Comparison of ENCODE assay signal across 9 cellular contexts in the genomic region with DNA sequence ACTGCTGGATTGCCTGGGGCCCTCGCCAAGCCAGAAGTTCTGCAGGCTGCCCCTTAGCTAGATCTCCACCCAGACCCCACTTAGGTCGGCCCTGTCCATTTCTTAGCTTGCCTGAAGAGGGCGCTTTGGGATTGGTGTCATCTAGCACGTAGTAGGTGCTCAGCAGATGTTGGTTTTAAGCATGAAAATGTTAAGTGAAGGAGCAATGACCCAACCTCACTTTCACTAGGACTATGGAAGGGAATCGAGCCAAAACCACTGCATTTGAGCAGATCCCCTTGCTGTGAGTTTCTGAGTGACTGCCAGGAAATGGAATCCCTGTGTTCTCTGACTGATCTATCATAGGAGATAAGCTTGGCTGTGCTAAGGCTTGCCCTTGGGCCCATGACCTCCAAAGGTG.
DNase-seq lines count a peak whose midpoint lies in the region; ATAC-seq and TF ChIP-seq lines count a peak whose summit lies in the region.
"Had no signal": no experiment of that assay in that cellular context is flagged by ENCODE, and none has a peak within 500 bp of the region (broad histone marks: within the 10 kb centered on the region; RNA-seq: fewer than 3 reads in every experiment).

No MANE protein-coding gene starts in this region.

- intact Hi-C loops in activated CD8-positive, alpha-beta T cell treated with anti-CD3 and anti-CD28 coated beads for 36 hours (cut with micrococcal nuclease): no loop called here
- intact Hi-C loops in esophagus muscularis mucosa (cut with DNase I) (no loop called here), spleen (cut with DNase I; ENCODE audit: low total_unique reads) (no loop called here)
- intact Hi-C loops in activated T-helper 2 cell treated with anti-CD3 and anti-CD28 coated beads, Interferon-gamma antibody, Interleukin-2, Interleukin-4, amounts not matched to agents 10 μg/mL and 5 μg/mL and 100 μg/mL, durations not matched to agents 14 hours and 24 hours and 36 hours (cut with micrococcal nuclease): no loop called here

- peak; percentile 17 for TF ChIP-seq CTCF in activated CD8-positive, alpha-beta T cell treated with anti-CD3 and anti-CD28 coated beads for 36 hours (IDR thresholded peaks at IDR 0.05)
- peak; percentile 81 for TF ChIP-seq CTCF in OCI-LY3 (IDR thresholded peaks at IDR 0.05; ENCODE audit: low read depth, low read length)
- peak in 2 of 3 experiments; percentile 32 to 46 for TF ChIP-seq CTCF in esophagus muscularis mucosa (IDR thresholded peaks at IDR 0.05)
- TF ChIP-seq CTCF in spleen (IDR thresholded peaks at IDR 0.05 in 8 of 11, conservative IDR thresholded peaks at IDR 0.05 in 3 of 11): peak in 8 of 11 experiments; percentile 11 to 54 (median 36)

- H3K27ac ChIP-seq in OCI-LY3 (ENCODE audit: low read length): no peak overlapping the region
- H3K27ac ChIP-seq in esophagus muscularis mucosa (replicated peaks in 1 of 4): peak overlapping the region in 3 of 4 donors; percentile 13 to 63 (median 47)
- peak overlapping the region in 2 of 8 donors; percentile 49 to 63 for H3K27ac ChIP-seq in spleen

- H3K9ac ChIP-seq in OCI-LY3 (ENCODE audit: low read length): no peak overlapping the region

- H3K4me3 Mint-ChIP-seq in activated CD8-positive, alpha-beta T cell treated with anti-CD3 and anti-CD28 coated beads for 36 hours: no peak overlapping the region
- no peak overlapping the region for H3K4me3 Mint-ChIP-seq in activated CD8-positive, alpha-beta T cell treated with anti-CD3 and anti-CD28 coated beads, Interleukin-2, amount 10 ng/mL, durations not matched to agents 7 days and 5 days
- H3K4me3 Mint-ChIP-seq in activated T-helper 2 cell treated with anti-CD3 and anti-CD28 coated beads, Interferon-gamma antibody, Interleukin-2, Interleukin-4, amounts not matched to agents 10 μg/mL and 5 μg/mL and 100 μg/mL, durations not matched to agents 14 hours and 24 hours and 36 hours (ENCODE audit: low read depth): no peak overlapping the region

- H3K9me3 ChIP-seq in OCI-LY3 (ENCODE audit: insufficient read depth, low read length): no peaks in the 10 kb centered on the region
- H3K9me3 ChIP-seq in esophagus muscularis mucosa: no peaks in the 10 kb centered on the region
- no peaks in the 10 kb centered on the region for H3K9me3 ChIP-seq in spleen

- no peaks in the 10 kb centered on the region for H3K36me3 Mint-ChIP-seq in activated CD8-positive, alpha-beta T cell treated with anti-CD3 and anti-CD28 coated beads for 36 hours (ENCODE audit: low read depth)
- no peaks in the 10 kb centered on the region for H3K36me3 Mint-ChIP-seq in activated CD8-positive, alpha-beta T cell treated with anti-CD3 and anti-CD28 coated beads, Interleukin-2, amount 10 ng/mL, durations not matched to agents 7 days and 5 days (ENCODE audit: low read depth)
- H3K36me3 Mint-ChIP-seq in activated T-helper 2 cell treated with anti-CD3 and anti-CD28 coated beads, Interferon-gamma antibody, Interleukin-2, Interleukin-4, amounts not matched to agents 10 μg/mL and 5 μg/mL and 100 μg/mL, durations not matched to agents 14 hours and 24 hours and 36 hours (ENCODE audit: low read depth): no peaks in the 10 kb centered on the region

- H3K4me1 Mint-ChIP-seq in activated CD8-positive, alpha-beta T cell treated with anti-CD3 and anti-CD28 coated beads for 36 hours (ENCODE audit: low read depth): no peaks in the 10 kb centered on the region
- H3K4me1 Mint-ChIP-seq in activated CD8-positive, alpha-beta T cell treated with anti-CD3 and anti-CD28 coated beads, Interleukin-2, amount 10 ng/mL, durations not matched to agents 7 days and 5 days (ENCODE audit: low read depth): no peaks in the 10 kb centered on the region
- H3K4me1 Mint-ChIP-seq in activated T-helper 2 cell treated with anti-CD3 and anti-CD28 coated beads, Interferon-gamma antibody, Interleukin-2, Interleukin-4, amounts not matched to agents 10 μg/mL and 5 μg/mL and 100 μg/mL, durations not matched to agents 14 hours and 24 hours and 36 hours (ENCODE audit: low read depth): no peaks in the 10 kb centered on the region

- no peaks in the 10 kb centered on the region for H3K9me3 Mint-ChIP-seq in activated CD8-positive, alpha-beta T cell treated with anti-CD3 and anti-CD28 coated beads for 36 hours
- H3K9me3 Mint-ChIP-seq in activated CD8-positive, alpha-beta T cell treated with anti-CD3 and anti-CD28 coated beads, Interleukin-2, amount 10 ng/mL, durations not matched to agents 7 days and 5 days (ENCODE audit: insufficient read depth): no peaks in the 10 kb centered on the region
- H3K9me3 Mint-ChIP-seq in activated T-helper 2 cell treated with anti-CD3 and anti-CD28 coated beads, Interferon-gamma antibody, Interleukin-2, Interleukin-4, amounts not matched to agents 10 μg/mL and 5 μg/mL and 100 μg/mL, durations not matched to agents 14 hours and 24 hours and 36 hours: no peaks in the 10 kb centered on the region

- H3K4me1 ChIP-seq in OCI-LY3 (ENCODE audit: low read length) (no peaks in the 10 kb centered on the region), esophagus muscularis mucosa (peaks cover 6 to 33% (median 28%) of the 10 kb centered on the region in 4 donors), spleen (peaks cover 0 to 29% (median 9%) of the 10 kb centered on the region in 6 donors)

- H3K27me3 ChIP-seq in OCI-LY3 (ENCODE audit: low read depth, low read length): peaks cover 42% of the 10 kb centered on the region
- no peaks in the 10 kb centered on the region for H3K27me3 ChIP-seq in esophagus muscularis mucosa
- H3K27me3 ChIP-seq in spleen (replicated peaks in 1 of 7): no peaks in the 10 kb centered on the region

- CTCF ChIA-PET in activated CD8-positive, alpha-beta T cell treated with anti-CD3 and anti-CD28 coated beads for 36 hours (lab: Charles Lee): interaction anchor here (0.7 to 4.0 kb wide), 6 partner anchors 9 to 297 kb away, joined by 3 to 16 read pairs (median 4); no protein-coding TSS in a partner anchor
- CTCF ChIA-PET in activated CD8-positive, alpha-beta T cell treated with anti-CD3 and anti-CD28 coated beads, Interleukin-2, amount 10 ng/mL, durations not matched to agents 7 days and 5 days (lab: Charles Lee): interaction anchor here (0.6 to 1.1 kb wide), 6 partner anchors 41 to 1930 kb away, joined by 3 to 5 read pairs (median 4); no protein-coding TSS in a partner anchor

- POLR2A ChIA-PET in activated CD8-positive, alpha-beta T cell treated with anti-CD3 and anti-CD28 coated beads for 36 hours (lab: Charles Lee): interaction anchor here (0.6 kb wide), 1 partner anchor 10 kb away, joined by 3 read pairs; no protein-coding TSS in a partner anchor
- POLR2A ChIA-PET in activated CD8-positive, alpha-beta T cell treated with anti-CD3 and anti-CD28 coated beads, Interleukin-2, amount 10 ng/mL, durations not matched to agents 7 days and 5 days (lab: Charles Lee): no interaction called here

- no peak overlapping the region for H3K4me2 ChIP-seq in OCI-LY3 (ENCODE audit: low read length)

- ATAC-seq in activated CD8-positive, alpha-beta T cell treated with anti-CD3 and anti-CD28 coated beads for 36 hours: no peak
- ATAC-seq in activated CD8-positive, alpha-beta T cell treated with anti-CD3 and anti-CD28 coated beads, Interleukin-2, amount 10 ng/mL, durations not matched to agents 7 days and 5 days: no peak

- H4K20me1 ChIP-seq in OCI-LY3 (ENCODE audit: insufficient read depth, low read length): no peaks in the 10 kb centered on the region

- H3K27ac Mint-ChIP-seq in activated CD8-positive, alpha-beta T cell treated with anti-CD3 and anti-CD28 coated beads for 36 hours: no peak overlapping the region
- no peak overlapping the region for H3K27ac Mint-ChIP-seq in activated CD8-positive, alpha-beta T cell treated with anti-CD3 and anti-CD28 coated beads, Interleukin-2, amount 10 ng/mL, durations not matched to agents 7 days and 5 days
- no peak overlapping the region for H3K27ac Mint-ChIP-seq in activated T-helper 2 cell treated with anti-CD3 and anti-CD28 coated beads, Interferon-gamma antibody, Interleukin-2, Interleukin-4, amounts not matched to agents 10 μg/mL and 5 μg/mL and 100 μg/mL, durations not matched to agents 14 hours and 24 hours and 36 hours

- no peak for TF ChIP-seq POLR2A in esophagus muscularis mucosa (IDR thresholded peaks at IDR 0.05; ENCODE audit: low read depth)
- no peak for TF ChIP-seq POLR2A in spleen (IDR thresholded peaks at IDR 0.05)

- no peaks in the 10 kb centered on the region for H3K36me3 ChIP-seq in OCI-LY3 (replicated peaks; ENCODE audit: low read depth, low read length)
- no peaks in the 10 kb centered on the region for H3K36me3 ChIP-seq in esophagus muscularis mucosa
- no peaks in the 10 kb centered on the region for H3K36me3 ChIP-seq in spleen

- H3K4me3 ChIP-seq in OCI-LY3 (ENCODE audit: low read length) (no peak overlapping the region), esophagus muscularis mucosa (no peak overlapping the region), spleen (no peak overlapping the region)

- peak; percentile 15 for DNase-seq in activated CD8-positive, alpha-beta T cell treated with anti-CD3 and anti-CD28 coated beads for 36 hours
- DNase-seq in activated CD8-positive, alpha-beta T cell treated with anti-CD3 and anti-CD28 coated beads, Interleukin-2, amount 10 ng/mL, durations not matched to agents 7 days and 5 days: no peak
- no peak for DNase-seq in esophagus muscularis mucosa (ENCODE audit: extremely low spot score)
- no peak for DNase-seq in spleen
- no peak for DNase-seq in NCI-H526 treated with DMSO at 0.1 percent for 48 hours (lab: John Stamatoyannopoulos, UW)
- DNase-seq in 8988T: no peak
- no peak for DNase-seq in activated T-helper 2 cell treated with anti-CD3 and anti-CD28 coated beads, Interferon-gamma antibody, Interleukin-2, Interleukin-4, amounts not matched to agents 10 μg/mL and 5 μg/mL and 100 μg/mL, durations not matched to agents 14 hours and 24 hours and 36 hours (ENCODE audit: low spot score)
- DNase-seq: stimulated activated CD4-positive, alpha-beta T cell treated with anti-CD3 and anti-CD28 coated beads, Interleukin-4, amount 100 ng/mL, for 1 hour had no signal

- H3K79me2 ChIP-seq in OCI-LY3 (ENCODE audit: low read length): no peaks in the 10 kb centered on the region

- 83% methylated on average over 5 of the region's 5 CpGs for WGBS in esophagus muscularis mucosa
- WGBS in spleen, 5 donors: 67 to 82% (median 77%) methylated on average over 5 of the region's 5 CpGs

- H3K27me3 Mint-ChIP-seq in activated CD8-positive, alpha-beta T cell treated with anti-CD3 and anti-CD28 coated beads for 36 hours: no peaks in the 10 kb centered on the region
- peaks cover 7% of the 10 kb centered on the region for H3K27me3 Mint-ChIP-seq in activated CD8-positive, alpha-beta T cell treated with anti-CD3 and anti-CD28 coated beads, Interleukin-2, amount 10 ng/mL, durations not matched to agents 7 days and 5 days (ENCODE audit: low read depth)
- peaks cover 14% of the 10 kb centered on the region for H3K27me3 Mint-ChIP-seq in activated T-helper 2 cell treated with anti-CD3 and anti-CD28 coated beads, Interferon-gamma antibody, Interleukin-2, Interleukin-4, amounts not matched to agents 10 μg/mL and 5 μg/mL and 100 μg/mL, durations not matched to agents 14 hours and 24 hours and 36 hours (ENCODE audit: low read depth)

- no peak for TF ChIP-seq EP300 in esophagus muscularis mucosa (IDR thresholded peaks at IDR 0.05)

- no peak overlapping the region for H2AFZ ChIP-seq in OCI-LY3 (ENCODE audit: low read depth, low read length)

Comparison
In these comparisons a context has a peak if more than half of its experiments do, and no peak if none do; other contexts are left out.
1. CTCF ChIP-seq: peak in every context shown above with its lines; median percentile 81 in OCI-LY3; 39 in esophagus muscularis mucosa; 36 in spleen; 17 in activated CD8-positive, alpha-beta T cell treated with anti-CD3 and anti-CD28 coated beads for 36 hours.